ENCODE assay signal across 29 cellular contexts in genomic region chr6:148547110-148547509, GRCh38.
"Had no signal": no experiment of that assay in that cellular context is flagged by ENCODE, and none has a peak within 500 bp of the region (broad histone marks: within the 10 kb centered on the region; RNA-seq: fewer than 3 reads in every experiment).

No MANE protein-coding gene starts in this region.

- ATAC-seq: activated T-cell treated with anti-CD3 and anti-CD28 coated beads, Interleukin-2, amount 50 U/mL, for 72 hours; Panc1; T-helper 17 cell had no signal

- H3K27ac Mint-ChIP-seq: activated B cell treated with CpG ODN at 0.5 μM for 24 hours; activated CD4-positive, alpha-beta T cell treated with anti-CD3 and anti-CD28 coated beads, Interleukin-2, amount 10 ng/mL, durations not matched to agents 24 days and 14 days; activated naive CD4-positive, alpha-beta T cell treated with anti-CD3 and anti-CD28 coated beads, Interleukin-2, amount 10 ng/mL, durations not matched to agents 7 days and 5 days; activated naive CD8-positive, alpha-beta T cell treated with anti-CD3 and anti-CD28 coated beads for 36 hours; activated T-cell treated with anti-CD3 and anti-CD28 coated beads, Interleukin-2, amount 50 U/mL, for 72 hours; activated T-helper 2 cell treated with anti-CD3 and anti-CD28 coated beads, Interferon-gamma antibody, Interleukin-2, Interleukin-4, amounts not matched to agents 10 μg/mL and 5 μg/mL and 100 μg/mL, durations not matched to agents 14 hours and 24 hours and 36 hours; IgD-negative memory B cell; T-helper 17 cell had no signal

- H3K27me3 ChIP-seq: brain microvascular endothelial cell, cardiac muscle cell, SJCRH30 had no signal

- H3K4me1 ChIP-seq: SJCRH30 had no signal

- DNase-seq: activated B cell treated with CpG ODN at 0.5 μM for 24 hours; activated CD4-positive, alpha-beta T cell treated with anti-CD3 and anti-CD28 coated beads for 1 hour; activated CD4-positive, alpha-beta T cell treated with anti-CD3 and anti-CD28 coated beads, Interleukin-2, amount 10 ng/mL, durations not matched to agents 24 days and 14 days; activated CD4-positive, alpha-beta T cell treated with anti-CD3 and anti-CD28 coated beads, Interleukin-2, amount 50 U/mL, for 48 hours; activated gamma-delta T cell treated with Interleukin-2 at 50 U/mL for 16 hours; activated naive CD4-positive, alpha-beta T cell treated with anti-CD3 and anti-CD28 coated beads, Interleukin-2, amount 10 ng/mL, durations not matched to agents 7 days and 5 days; activated naive CD8-positive, alpha-beta T cell treated with anti-CD3 and anti-CD28 coated beads for 36 hours; activated T-cell treated with anti-CD3 and anti-CD28 coated beads, Interleukin-2, amount 50 U/mL, for 72 hours; brain microvascular endothelial cell; KG1; MV-4-11; NCI-H1092 treated with DMSO at 0.1 percent for 48 hours; NCI-H1417 treated with DMSO at 0.1 percent for 48 hours; NCI-H1694; NCI-H2029; NCI-H2107; NCI-H510A treated with DMSO at 0.1 percent for 48 hours; NCI-H69; NK-92 treated with Interleukin-12 subunit alpha and Interleukin-12 subunit beta, amount 100 ng/mL, for 24 hours; OCI-M1; Right ventricle myocardium superior; SJCRH30; T-helper 17 cell; T-helper 9 cell had no signal

- H3K9me3 Mint-ChIP-seq: activated B cell treated with CpG ODN at 0.5 μM for 24 hours; activated CD4-positive, alpha-beta T cell treated with anti-CD3 and anti-CD28 coated beads, Interleukin-2, amount 10 ng/mL, durations not matched to agents 24 days and 14 days; activated naive CD4-positive, alpha-beta T cell treated with anti-CD3 and anti-CD28 coated beads, Interleukin-2, amount 10 ng/mL, durations not matched to agents 7 days and 5 days; activated naive CD8-positive, alpha-beta T cell treated with anti-CD3 and anti-CD28 coated beads for 36 hours; activated T-cell treated with anti-CD3 and anti-CD28 coated beads, Interleukin-2, amount 50 U/mL, for 72 hours; activated T-helper 2 cell treated with anti-CD3 and anti-CD28 coated beads, Interferon-gamma antibody, Interleukin-2, Interleukin-4, amounts not matched to agents 10 μg/mL and 5 μg/mL and 100 μg/mL, durations not matched to agents 14 hours and 24 hours and 36 hours; IgD-negative memory B cell had no signal

- H3K27ac ChIP-seq: brain microvascular endothelial cell, cardiac muscle cell, RWPE1, SJCRH30 had no signal

- H3K4me3 ChIP-seq: cardiac muscle cell, SJCRH30 had no signal

- H3K36me3 Mint-ChIP-seq: activated naive CD4-positive, alpha-beta T cell treated with anti-CD3 and anti-CD28 coated beads, Interleukin-2, amount 10 ng/mL, durations not matched to agents 7 days and 5 days; activated naive CD8-positive, alpha-beta T cell treated with anti-CD3 and anti-CD28 coated beads for 36 hours; IgD-negative memory B cell had no signal

- H3K4me1 Mint-ChIP-seq: activated B cell treated with CpG ODN at 0.5 μM for 24 hours; activated CD4-positive, alpha-beta T cell treated with anti-CD3 and anti-CD28 coated beads, Interleukin-2, amount 10 ng/mL, durations not matched to agents 24 days and 14 days; activated naive CD4-positive, alpha-beta T cell treated with anti-CD3 and anti-CD28 coated beads, Interleukin-2, amount 10 ng/mL, durations not matched to agents 7 days and 5 days; activated naive CD8-positive, alpha-beta T cell treated with anti-CD3 and anti-CD28 coated beads for 36 hours; IgD-negative memory B cell; T-helper 17 cell had no signal

- H3K9me3 ChIP-seq: SJCRH30 had no signal

- H3K27me3 Mint-ChIP-seq: activated naive CD8-positive, alpha-beta T cell treated with anti-CD3 and anti-CD28 coated beads for 36 hours had no signal

- H3K4me3 Mint-ChIP-seq: activated B cell treated with CpG ODN at 0.5 μM for 24 hours; activated CD4-positive, alpha-beta T cell treated with anti-CD3 and anti-CD28 coated beads, Interleukin-2, amount 10 ng/mL, durations not matched to agents 24 days and 14 days; activated naive CD4-positive, alpha-beta T cell treated with anti-CD3 and anti-CD28 coated beads, Interleukin-2, amount 10 ng/mL, durations not matched to agents 7 days and 5 days; activated naive CD8-positive, alpha-beta T cell treated with anti-CD3 and anti-CD28 coated beads for 36 hours; activated T-cell treated with anti-CD3 and anti-CD28 coated beads, Interleukin-2, amount 50 U/mL, for 72 hours; IgD-negative memory B cell; T-helper 17 cell had no signal
